Comparison of ENCODE assay signal across 13 cellular contexts in genomic region chr4:78767350-78767749, GRCh38. TPM values are rescaled to one million over a fixed set of nuclear protein-coding genes. Genes with fewer than 3 reads are reported as not detected.
DNase-seq lines count a peak whose midpoint lies in the region; ATAC-seq and TF ChIP-seq lines count a peak whose summit lies in the region.
"Had no signal": no experiment of that assay in that cellular context is flagged by ENCODE, and none has a peak within 500 bp of the region (broad histone marks: within the 10 kb centered on the region; RNA-seq: fewer than 3 reads in every experiment).

No MANE protein-coding gene starts in this region.

- ATAC-seq in GM19025 (IDR thresholded peaks at IDR 0.05; ENCODE audit: low read depth, unreplicated experiment) (peak; percentile 55), GM21737 (IDR thresholded peaks at IDR 0.05; ENCODE audit: unreplicated experiment) (peak; percentile 59), HG03175 (IDR thresholded peaks at IDR 0.05; ENCODE audit: unreplicated experiment) (peak; percentile 60), memory B cell (ENCODE audit: low read depth) (no peak), SK-N-SH treated with all-trans-retinoic acid at 6 μM for 48 hours (no peak)
- ATAC-seq in naive thymus-derived CD4-positive, alpha-beta T cell, result no peak
- ATAC-seq: psoas muscle had no signal

- no peaks in the 10 kb centered on the region for H3K36me3 ChIP-seq in naive thymus-derived CD4-positive, alpha-beta T cell (ENCODE audit: control insufficient read depth in 2 of 3, insufficient read depth in 3 of 3, low read length in 3 of 3)
- H3K36me3 ChIP-seq: tibial artery had no signal

- H3K4me3 Mint-ChIP-seq in memory B cell, result no peak overlapping the region
- H3K4me3 Mint-ChIP-seq in naive thymus-derived CD4-positive, alpha-beta T cell, result no peak overlapping the region

- peaks cover 24% of the 10 kb centered on the region for H3K4me1 Mint-ChIP-seq in memory B cell
- H3K4me1 Mint-ChIP-seq in naive thymus-derived CD4-positive, alpha-beta T cell, result peaks cover 0 to 24% (median 3%) of the 10 kb centered on the region in 7 donors

- DNase-seq in memory B cell (ENCODE audit: low spot score in 2 of 2), result no peak
- DNase-seq in SIG-M5 (lab: John Stamatoyannopoulos, UW), result no peak
- DNase-seq in naive thymus-derived CD4-positive, alpha-beta T cell, result no peak
- no peak for DNase-seq in GM19240 (ENCODE audit: insufficient read length, low spot score)
- DNase-seq: activated CD8-positive, alpha-beta memory T cell treated with anti-CD3 and anti-CD28 coated beads, Interleukin-2, amount 50 U/mL, for 4 hours; effector CD8-positive, alpha-beta T cell; NCI-H2171 treated with DMSO at 0.1 percent for 48 hours; psoas muscle; tibial artery had no signal

- POLR2A ChIA-PET in naive thymus-derived CD4-positive, alpha-beta T cell (lab: Charles Lee), result no interaction called here

- no peaks in the 10 kb centered on the region for H3K36me3 Mint-ChIP-seq in memory B cell
- no peaks in the 10 kb centered on the region for H3K36me3 Mint-ChIP-seq in naive thymus-derived CD4-positive, alpha-beta T cell

- CTCF ChIA-PET in naive thymus-derived CD4-positive, alpha-beta T cell (lab: Charles Lee), result interaction anchor here (0.6 kb wide), 1 partner anchor 13 kb away, joined by 3 read pairs; no protein-coding TSS in a partner anchor

- no peaks in the 10 kb centered on the region for H3K9me3 ChIP-seq in naive thymus-derived CD4-positive, alpha-beta T cell (ENCODE audit: control insufficient read depth in 2 of 3, low read length in 3 of 3)
- H3K9me3 ChIP-seq: psoas muscle, tibial artery had no signal

- no peaks in the 10 kb centered on the region for H3K4me1 ChIP-seq in naive thymus-derived CD4-positive, alpha-beta T cell (ENCODE audit: control insufficient read depth in 2 of 2, insufficient read depth in 2 of 2, low read length in 2 of 2)
- H3K4me1 ChIP-seq: psoas muscle had no signal

- H3K27me3 Mint-ChIP-seq in memory B cell, result no peaks in the 10 kb centered on the region
- peaks cover 0 to 3% (median 0%) of the 10 kb centered on the region in 5 donors for H3K27me3 Mint-ChIP-seq in naive thymus-derived CD4-positive, alpha-beta T cell

- intact Hi-C loops in naive thymus-derived CD4-positive, alpha-beta T cell (cut with micrococcal nuclease), result no loop called here

- H3K9me3 Mint-ChIP-seq in memory B cell, result no peaks in the 10 kb centered on the region
- H3K9me3 Mint-ChIP-seq in naive thymus-derived CD4-positive, alpha-beta T cell, result no peaks in the 10 kb centered on the region

- no peak overlapping the region for H3K4me3 ChIP-seq in naive thymus-derived CD4-positive, alpha-beta T cell (ENCODE audit: low read length)
- H3K4me3 ChIP-seq: psoas muscle, tibial artery had no signal

- peak overlapping the region; percentile 25 for H3K27ac Mint-ChIP-seq in memory B cell
- no peak overlapping the region for H3K27ac Mint-ChIP-seq in naive thymus-derived CD4-positive, alpha-beta T cell

- H3K27me3 ChIP-seq in naive thymus-derived CD4-positive, alpha-beta T cell (ENCODE audit: control insufficient read depth in 2 of 2, insufficient read depth in 2 of 2, low read length in 2 of 2), result no peaks in the 10 kb centered on the region
- H3K27me3 ChIP-seq: tibial artery had no signal

- no peak overlapping the region for H3K27ac ChIP-seq in naive thymus-derived CD4-positive, alpha-beta T cell (ENCODE audit: low read depth, low read length)
- H3K27ac ChIP-seq: psoas muscle, tibial artery had no signal

TF ChIP-seq in SK-N-SH treated with all-trans-retinoic acid at 6 μM for 48 hours, 23 proteins besides CTCF, POLR2A, EP300 and RAD21:
- no peak for TF ChIP-seq ZNF8 (CRISPR knock-in tag; IDR thresholded peaks at IDR 0.05)
- no peak for TF ChIP-seq ZFP3 (CRISPR knock-in tag; IDR thresholded peaks at IDR 0.05)
- TF ChIP-seq RARB (CRISPR knock-in tag; IDR thresholded peaks at IDR 0.05), result no peak
- TF ChIP-seq TSHZ2 (CRISPR knock-in tag; IDR thresholded peaks at IDR 0.05), result no peak
TF ChIP-seq in SK-N-SH treated with all-trans-retinoic acid at 6 μM for 48 hours: peak in this region for 0.

RNA-seq across cellular contexts. Expression of gene BMP2K, which starts 8.8 kb away (rescaled TPM):
- 10 to 100 TPM; 13.3 to 25.6 (median 17.1) TPM for total RNA-seq in naive thymus-derived CD4-positive, alpha-beta T cell
- polyA plus RNA-seq in naive thymus-derived CD4-positive, alpha-beta T cell, result 1 to 10 TPM; 3.1 to 3.8 TPM

Comparison
In these comparisons a context has a peak if more than half of its experiments do, and no peak if none do; other contexts are left out.
1. ATAC-seq: peak in GM19025 (single experiment), GM21737 (single experiment) and HG03175 (single experiment); none in memory B cell (single experiment), SK-N-SH treated with all-trans-retinoic acid at 6 μM for 48 hours (single experiment) and naive thymus-derived CD4-positive, alpha-beta T cell (single experiment).